In the genomic region with DNA sequence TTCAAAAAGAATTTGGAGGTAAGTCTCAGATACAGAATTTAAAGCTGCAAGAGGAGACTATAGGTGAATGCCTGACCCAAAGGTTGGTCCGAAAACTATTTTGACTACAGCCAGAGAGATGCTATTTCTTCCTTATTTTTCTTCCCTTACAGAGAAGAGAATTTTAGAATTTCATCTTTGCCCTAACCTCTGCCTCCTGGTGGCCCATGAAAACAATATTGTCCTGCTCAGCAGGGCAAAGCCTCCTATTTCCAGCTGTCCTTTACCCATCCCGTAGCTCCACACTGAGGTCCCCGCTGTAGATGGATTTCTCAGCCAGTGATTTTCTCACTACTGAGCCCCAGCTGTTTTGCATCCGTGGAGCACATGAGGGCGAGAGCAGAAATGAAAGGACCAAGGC, we compare ENCODE assay signal across 1 cellular context.
TF ChIP-seq lines count a peak whose summit lies in the region.

No MANE protein-coding gene starts in this region.

TF ChIP-seq in GM12878, 131 proteins besides CTCF, POLR2A, EP300 and RAD21:
- TF ChIP-seq IKZF1 (conservative IDR thresholded peaks at IDR 0.05) (peak; percentile 13; the same call in 1 of the 2 replicates), SMC3 (IDR thresholded peaks at IDR 0.05; ENCODE audit: borderline replicate concordance, low read length) (peak; percentile 13; the same call in 1 of the 2 replicates), ZNF384 (IDR thresholded peaks at IDR 0.05; ENCODE audit: borderline replicate concordance, low read depth, low read length) (no peak)
